Comparison of ENCODE assay signal across 1 cellular context in genomic region chr19:18966304-18966703, GRCh38.
TF ChIP-seq lines count a peak whose summit lies in the region.

No MANE protein-coding gene starts in this region.

TF ChIP-seq in WTC11, 78 proteins besides CTCF, POLR2A, EP300 and RAD21 (continued from another document):
- TF ChIP-seq PRDM15 (CRISPR knock-in tag; IDR thresholded peaks at IDR 0.05) = no peak
